ENCODE assay signal across 15 cellular contexts in the genomic region with DNA sequence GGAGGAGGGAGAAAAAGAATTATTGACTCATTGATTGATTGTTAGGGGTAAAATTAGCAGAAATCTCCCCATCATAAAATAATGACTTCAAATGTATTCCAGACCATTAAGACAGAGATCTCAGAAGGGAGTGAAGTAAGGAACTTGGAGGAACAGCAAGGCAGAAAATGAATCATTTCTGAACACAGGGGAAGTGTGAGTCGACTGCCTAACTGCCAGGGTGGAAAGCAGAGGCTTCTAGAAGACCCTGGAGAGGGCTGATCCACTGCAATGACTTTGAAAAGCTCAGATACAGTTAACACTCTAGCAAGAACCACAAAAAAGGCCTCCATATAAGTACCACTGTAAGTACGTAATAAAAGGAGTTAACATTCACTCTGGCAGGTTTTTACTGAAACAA. TPM values are rescaled to one million over a fixed set of nuclear protein-coding genes. Genes with fewer than 3 reads are reported as not detected.
DNase-seq lines count a peak whose midpoint lies in the region; ATAC-seq lines count a peak whose summit lies in the region.
"Had no signal": no experiment of that assay in that cellular context is flagged by ENCODE, and none has a peak within 500 bp of the region (broad histone marks: within the 10 kb centered on the region; RNA-seq: fewer than 3 reads in every experiment).

No MANE protein-coding gene starts in this region.

- ATAC-seq in HG02763 (IDR thresholded peaks at IDR 0.05; ENCODE audit: unreplicated experiment) = no peak
- ATAC-seq in HG03571 (IDR thresholded peaks at IDR 0.05; ENCODE audit: unreplicated experiment) = no peak
- ATAC-seq: GM23338, heart left ventricle, HepG2, T-cell had no signal

- H3K4me3 ChIP-seq in Jurkat, Clone E6-1 (ENCODE audit: low read length) = no peak overlapping the region
- no peak overlapping the region for H3K4me3 ChIP-seq in mucosa of rectum (ENCODE audit: low read length in 2 of 2)
- H3K4me3 ChIP-seq: GM23338, heart left ventricle had no signal

- peaks cover 0 to 2% of the 10 kb centered on the region in 2 donors for H3K36me3 ChIP-seq in mucosa of rectum (ENCODE audit: control insufficient read depth in 2 of 2, insufficient read depth in 2 of 2, low read length in 2 of 2)

- no peaks in the 10 kb centered on the region for H3K9me3 ChIP-seq in mucosa of rectum (ENCODE audit: control insufficient read depth in 2 of 2, low read length in 2 of 2)
- H3K9me3 ChIP-seq: heart left ventricle had no signal

- DNase-seq in D341Med (ENCODE audit: low spot score) (peak; percentile 5), caudate nucleus (lab: John Stamatoyannopoulos, UW) (no peak), NK-92 (lab: John Stamatoyannopoulos, UW; ENCODE audit: unreplicated experiment) (no peak)
- DNase-seq in Jurkat, Clone E6-1 (ENCODE audit: low read depth, low spot score) = peak; percentile 35
- DNase-seq: activated CD4-positive, alpha-beta T cell treated with anti-CD3 and anti-CD28 coated beads, Interleukin-2, amount 50 U/mL, for 48 hours; activated naive CD4-positive, alpha-beta T cell; Calu3; heart left ventricle; NCI-H1930; T-cell had no signal

- H3K9ac ChIP-seq in mucosa of rectum (ENCODE audit: low read depth in 1 of 2, low read length in 2 of 2) = no peak overlapping the region

- H3K27ac ChIP-seq in caudate nucleus (ENCODE audit: low read depth, low read length) (peak overlapping the region; percentile 59), mucosa of rectum (ENCODE audit: low read depth in 2 of 2, low read length in 2 of 2) (peak overlapping the region; percentile 48 to 82)
- H3K27ac ChIP-seq: heart left ventricle had no signal

- peaks cover 42 to 49% of the 10 kb centered on the region in 2 donors for H3K4me1 ChIP-seq in mucosa of rectum (ENCODE audit: control insufficient read depth in 2 of 2, insufficient read depth in 2 of 2, low read length in 2 of 2)

- no peaks in the 10 kb centered on the region for H3K27me3 ChIP-seq in mucosa of rectum (ENCODE audit: control insufficient read depth in 2 of 2, insufficient read depth in 2 of 2, low read length in 2 of 2)
- H3K27me3 ChIP-seq: heart left ventricle had no signal

RNA-seq across cellular contexts. Expression of a gene that starts 9.7 kb away (rescaled TPM):
- polyA plus RNA-seq in Jurkat, Clone E6-1 (2012; ENCODE audit: insufficient read depth, insufficient read length) = 41.5 TPM

RNA-seq across cellular contexts. Expression of a gene that starts 29.4 kb away (rescaled TPM):
- polyA plus RNA-seq in Jurkat, Clone E6-1 (2012; ENCODE audit: insufficient read depth, insufficient read length) = 40.2 TPM

RNA-seq across cellular contexts. Expression of a gene that starts 37.5 kb away (rescaled TPM):
- not detected for polyA plus RNA-seq in Jurkat, Clone E6-1 (2012; ENCODE audit: insufficient read depth, insufficient read length)

Comparison
In these comparisons a context has a peak if more than half of its experiments do, and no peak if none do; other contexts are left out.
1. DNase-seq: peak in D341Med (single experiment) and Jurkat, Clone E6-1 (single experiment); none in caudate nucleus (0 of 61) and NK-92 (single experiment).